In the genomic region with DNA sequence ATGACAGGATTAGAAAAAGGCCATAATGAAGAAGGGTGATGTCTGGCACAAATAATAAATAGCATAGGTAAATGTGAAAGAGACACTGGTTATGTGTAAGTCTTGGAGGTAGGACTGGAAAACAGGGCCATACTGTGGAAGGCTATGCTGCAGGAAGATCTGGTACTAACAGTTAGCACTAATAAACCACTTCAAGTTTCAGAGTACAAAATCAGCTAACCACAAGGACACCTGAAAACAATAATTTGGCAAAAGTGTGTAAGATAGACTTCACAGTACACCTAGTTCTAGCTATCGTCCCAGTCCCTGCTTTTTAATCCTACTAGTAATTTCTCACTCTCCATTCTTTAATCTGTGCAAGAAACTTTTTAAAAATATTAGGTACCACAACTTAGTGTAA, we compare ENCODE assay signal across 35 cellular contexts. TPM values are rescaled to one million over a fixed set of nuclear protein-coding genes. Genes with fewer than 3 reads are reported as not detected.
DNase-seq lines count a peak whose midpoint lies in the region; ATAC-seq, FAIRE-seq and TF ChIP-seq lines count a peak whose summit lies in the region.
"Had no signal": no experiment of that assay in that cellular context is flagged by ENCODE, and none has a peak within 500 bp of the region (broad histone marks: within the 10 kb centered on the region; RNA-seq: fewer than 3 reads in every experiment).

No MANE protein-coding gene starts in this region.

- H3K36me3 Mint-ChIP-seq in effector memory CD8-positive, alpha-beta T cell (ENCODE audit: insufficient read depth): peaks cover 42% of the 10 kb centered on the region

- FAIRE-seq in GM18507 (lab: Jason Lieb, UNC) (peak; percentile 46), HTR-8/SVneo (lab: Jason Lieb, UNC) (no peak)
- FAIRE-seq: astrocyte had no signal

- H3K4me3 ChIP-seq in uterus (no peak overlapping the region), HAP-1 (no peak overlapping the region)
- H3K4me3 ChIP-seq: BLaER1, cardiac muscle cell, colonic mucosa, MG63, mucosa of descending colon, prostate gland, right lobe of liver, spleen, thyroid gland, vagina had no signal

- H3K9me3 ChIP-seq in uterus (no peaks in the 10 kb centered on the region), HAP-1 (no peaks in the 10 kb centered on the region)
- H3K9me3 ChIP-seq: BLaER1, colonic mucosa, MG63, mucosa of descending colon, prostate gland, right lobe of liver, spleen, thyroid gland, vagina had no signal

- H3K4me1 Mint-ChIP-seq in effector memory CD8-positive, alpha-beta T cell (ENCODE audit: low read depth in 2 of 2): peaks cover 0 to 7% of the 10 kb centered on the region in 2 donors
- H3K4me1 Mint-ChIP-seq: activated B cell treated with CpG ODN at 0.5 μM for 24 hours had no signal

- H3K27me3 ChIP-seq in uterus: no peaks in the 10 kb centered on the region
- H3K27me3 ChIP-seq in HAP-1 (ENCODE audit: low read depth): no peaks in the 10 kb centered on the region
- H3K27me3 ChIP-seq: BLaER1, cardiac muscle cell, colonic mucosa, MG63, right lobe of liver, spleen, thyroid gland, vagina had no signal

- no peak overlapping the region for H3K4me3 Mint-ChIP-seq in effector memory CD8-positive, alpha-beta T cell
- H3K4me3 Mint-ChIP-seq: activated B cell treated with CpG ODN at 0.5 μM for 24 hours; activated naive CD8-positive, alpha-beta T cell treated with anti-CD3 and anti-CD28 coated beads, Interleukin-2, amount 50 U/mL, for 24 hours; activated T-cell treated with anti-CD3 and anti-CD28 coated beads, Interleukin-2, amount 50 U/mL, for 24 hours; natural killer cell treated with Interleukin-12 subunit alpha and Interleukin-12 subunit beta and Interleukin-15 and Interleukin-18, amount 100 ng/mL, for 72 hours had no signal

- no peak for TF ChIP-seq CTCF in uterus (IDR thresholded peaks at IDR 0.05)

- no peak for DNase-seq in GM18507 (ENCODE audit: extremely low spot score, insufficient read length, low read depth)
- DNase-seq in effector memory CD8-positive, alpha-beta T cell: no peak
- DNase-seq in uterus: no peak
- DNase-seq in HAP-1 (ENCODE audit: low spot score in 2 of 2): no peak
- no peak for DNase-seq in HTR-8/SVneo (ENCODE audit: insufficient read length, low spot score)
- DNase-seq: activated B cell treated with CpG ODN at 0.5 μM for 24 hours; activated gamma-delta T cell treated with Interleukin-2 at 50 U/mL for 16 hours; activated naive CD8-positive, alpha-beta T cell treated with anti-CD3 and anti-CD28 coated beads, Interleukin-2, amount 50 U/mL, for 24 hours; activated T-cell treated with anti-CD3 and anti-CD28 coated beads, Interleukin-2, amount 50 U/mL, for 24 hours; colonic mucosa; effector CD4-positive, alpha-beta T cell; H7; KG1; left colon; mammary epithelial cell; MG63; mucosa of descending colon; NCI-H1417; NCI-H2029; NCI-H524; occipital lobe; right lobe of liver; spleen; stimulated activated CD4-positive, alpha-beta T cell treated with anti-CD3 and anti-CD28 coated beads, Interleukin-2, amount 100 ng/mL, for 24 hours; T-helper 1 cell; thyroid gland had no signal

- H3K36me3 ChIP-seq in uterus (peaks cover 0 to 3% of the 10 kb centered on the region in 2 donors), HAP-1 (replicated peaks) (no peaks in the 10 kb centered on the region)
- H3K36me3 ChIP-seq: cardiac muscle cell, colonic mucosa had no signal

- H3K27ac ChIP-seq in uterus: no peak overlapping the region
- H3K27ac ChIP-seq: BLaER1, cardiac muscle cell, colonic mucosa, epithelial cell of prostate, prostate gland, right lobe of liver, spleen, thyroid gland, vagina had no signal

- H3K4me1 ChIP-seq in uterus (no peaks in the 10 kb centered on the region), HAP-1 (no peaks in the 10 kb centered on the region)
- H3K4me1 ChIP-seq: BLaER1, colonic mucosa, prostate gland, spleen, thyroid gland, vagina had no signal

- ATAC-seq in GM21381 (IDR thresholded peaks at IDR 0.05; ENCODE audit: unreplicated experiment) (peak; percentile 54), HG02884 (IDR thresholded peaks at IDR 0.05; ENCODE audit: unreplicated experiment) (peak; percentile 50)
- ATAC-seq in effector memory CD8-positive, alpha-beta T cell (replicated peaks): no peak
- ATAC-seq: activated naive CD8-positive, alpha-beta T cell treated with anti-CD3 and anti-CD28 coated beads, Interleukin-2, amount 50 U/mL, for 24 hours; left colon; mucosa of descending colon; natural killer cell treated with Interleukin-12 subunit alpha and Interleukin-12 subunit beta and Interleukin-15 and Interleukin-18, amount 100 ng/mL, for 72 hours; right lobe of liver had no signal

- intact Hi-C loops in uterus (cut with DNase I; ENCODE audit: low total_unique reads): no loop called here

- no peaks in the 10 kb centered on the region for H3K9me3 Mint-ChIP-seq in effector memory CD8-positive, alpha-beta T cell
- H3K9me3 Mint-ChIP-seq: activated B cell treated with CpG ODN at 0.5 μM for 24 hours; activated naive CD8-positive, alpha-beta T cell treated with anti-CD3 and anti-CD28 coated beads, Interleukin-2, amount 50 U/mL, for 24 hours; activated T-cell treated with anti-CD3 and anti-CD28 coated beads, Interleukin-2, amount 50 U/mL, for 24 hours; natural killer cell treated with Interleukin-12 subunit alpha and Interleukin-12 subunit beta and Interleukin-15 and Interleukin-18, amount 100 ng/mL, for 72 hours had no signal

- peak overlapping the region; percentile 56 to 84 for H3K27ac Mint-ChIP-seq in effector memory CD8-positive, alpha-beta T cell
- H3K27ac Mint-ChIP-seq: activated B cell treated with CpG ODN at 0.5 μM for 24 hours; activated naive CD8-positive, alpha-beta T cell treated with anti-CD3 and anti-CD28 coated beads, Interleukin-2, amount 50 U/mL, for 24 hours; activated T-cell treated with anti-CD3 and anti-CD28 coated beads, Interleukin-2, amount 50 U/mL, for 24 hours; natural killer cell treated with Interleukin-12 subunit alpha and Interleukin-12 subunit beta and Interleukin-15 and Interleukin-18, amount 100 ng/mL, for 72 hours had no signal

- no peaks in the 10 kb centered on the region for H3K27me3 Mint-ChIP-seq in effector memory CD8-positive, alpha-beta T cell
- H3K27me3 Mint-ChIP-seq: activated B cell treated with CpG ODN at 0.5 μM for 24 hours; activated naive CD8-positive, alpha-beta T cell treated with anti-CD3 and anti-CD28 coated beads, Interleukin-2, amount 50 U/mL, for 24 hours; activated T-cell treated with anti-CD3 and anti-CD28 coated beads, Interleukin-2, amount 50 U/mL, for 24 hours; natural killer cell treated with Interleukin-12 subunit alpha and Interleukin-12 subunit beta and Interleukin-15 and Interleukin-18, amount 100 ng/mL, for 72 hours had no signal

- in situ Hi-C loops in HAP-1 (cut with MboI; ENCODE audit: low sequenced_read_pairs): no loop called here

- TF ChIP-seq POLR2A in uterus (IDR thresholded peaks at IDR 0.05): no peak

RNA-seq across cellular contexts. Expression of a gene that starts 44.3 kb away (rescaled TPM):
- total RNA-seq in uterus: 10 to 100 TPM; 16.1 to 41.0 (median 27.8) TPM
